ENCODE assay signal across 7 cellular contexts in the genomic region with DNA sequence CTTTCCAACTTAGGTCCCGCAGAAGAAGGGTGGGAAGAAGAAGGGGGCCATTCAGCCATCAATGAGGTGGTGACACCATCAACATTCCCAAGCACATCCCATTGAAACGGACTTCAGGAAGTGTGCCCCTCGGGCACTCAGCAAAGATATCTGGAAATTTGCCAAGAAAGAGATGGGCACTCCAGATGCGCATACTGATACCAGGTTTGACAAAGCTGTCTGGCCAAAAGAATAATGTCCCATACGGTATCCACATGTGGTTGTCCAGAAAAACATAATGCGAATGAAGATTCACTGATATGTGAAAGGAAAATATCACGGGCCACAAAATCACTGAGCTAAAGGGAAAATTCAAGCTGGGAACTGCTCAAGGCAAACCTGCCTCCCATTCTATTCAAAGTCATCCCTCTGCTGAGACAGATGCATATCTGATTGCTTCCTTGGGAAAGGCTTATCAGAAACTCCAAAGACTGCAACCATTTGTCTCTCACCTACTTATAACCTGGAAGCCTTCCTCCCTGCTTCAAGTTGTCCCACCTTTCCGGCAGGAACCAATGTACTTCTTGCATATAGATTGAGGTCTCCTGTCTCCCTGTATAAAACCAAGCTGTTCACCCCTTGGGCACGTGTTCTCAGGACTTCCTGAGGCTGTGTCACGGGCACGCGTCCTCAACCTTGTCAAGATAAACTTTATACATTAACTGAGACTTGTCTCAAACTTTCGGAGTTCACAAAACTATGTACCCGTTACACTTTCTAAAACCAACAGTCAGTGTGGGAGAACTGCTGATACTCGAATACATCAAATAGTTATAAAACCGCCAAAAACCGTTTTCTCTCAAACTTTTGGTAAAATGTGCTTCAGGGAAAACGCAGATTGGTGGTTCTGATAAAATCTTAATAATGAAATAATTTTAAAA. TPM values are rescaled to one million over a fixed set of nuclear protein-coding genes. Genes with fewer than 3 reads are reported as not detected.
DNase-seq lines count a peak whose midpoint lies in the region; ATAC-seq and TF ChIP-seq lines count a peak whose summit lies in the region.

No MANE protein-coding gene starts in this region.

- DNase-seq in HK-2 (ENCODE audit: unreplicated experiment) (peak; percentile 20), T-helper 17 cell (no peak), fibroblast of the aortic adventitia (ENCODE audit: low read depth) (no peak), NCI-H2171 (lab: John Stamatoyannopoulos, UW) (no peak), GM10266 (ENCODE audit: extremely low spot score) (no peak)

- TF ChIP-seq CTCF in fibroblast of the aortic adventitia (IDR thresholded peaks at IDR 0.05; ENCODE audit: insufficient read depth, low read length) (no peak), GM10266 (IDR thresholded peaks at IDR 0.05; ENCODE audit: control insufficient read depth, insufficient read depth, low read depth, missing control alignments) (no peak)

- no peaks in the 10 kb centered on the region for H3K36me3 Mint-ChIP-seq in T-helper 17 cell (ENCODE audit: low read depth)

- H3K4me3 ChIP-seq in fibroblast of the aortic adventitia (ENCODE audit: low read depth, low read length) (peak overlapping the region; percentile 89), skin epidermis (peak overlapping the region; percentile 58 to 96 (median 94))

- peaks cover 33% of the 10 kb centered on the region for H3K4me1 Mint-ChIP-seq in T-helper 17 cell

- H3K4me3 Mint-ChIP-seq in T-helper 17 cell: peak overlapping the region; percentile 92

- H3K27ac Mint-ChIP-seq in T-helper 17 cell: peak overlapping the region; percentile 29

- H3K9me3 ChIP-seq in T-helper 17 cell (ENCODE audit: control insufficient read depth, low read length, poor library complexity, severe bottlenecking): no peaks in the 10 kb centered on the region

- no peaks in the 10 kb centered on the region for H3K27me3 Mint-ChIP-seq in T-helper 17 cell

- peak overlapping the region in 13 of 21 experiments; percentile 76 to 98 (median 93) for H3K27ac ChIP-seq in skin epidermis

- no peak for ATAC-seq in T-helper 17 cell
- ATAC-seq in HG03457 (IDR thresholded peaks at IDR 0.05; ENCODE audit: unreplicated experiment): no peak

RNA-seq across cellular contexts. Expression of a gene that starts 1.3 kb away (rescaled TPM):
- 10 to 100 TPM; 25.5 to 34.0 TPM for total RNA-seq in T-helper 17 cell
- total RNA-seq in fibroblast of the aortic adventitia (ENCODE audit: low replicate concordance): 5.6 and 16.4 TPM in 2 replicates
